In the genomic region with DNA sequence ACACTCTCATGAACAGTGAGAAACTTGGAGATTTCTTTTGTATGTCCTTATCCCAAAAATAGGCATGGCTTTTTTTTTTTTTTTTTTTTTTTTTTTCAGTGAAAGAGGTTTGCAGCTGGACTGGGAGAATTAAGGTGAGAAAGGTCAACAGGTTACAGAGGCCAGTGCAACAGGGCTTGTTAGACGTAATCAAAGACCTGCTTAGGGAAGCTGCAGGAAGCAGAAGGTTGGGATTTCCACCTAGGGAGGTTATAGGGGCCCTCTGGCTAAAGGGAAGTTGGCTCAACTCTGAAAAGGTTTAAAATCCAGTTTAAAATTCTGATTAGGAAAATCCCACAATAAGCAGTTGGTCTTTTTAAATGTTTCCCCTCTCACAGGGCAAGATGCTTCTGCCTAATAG, we compare ENCODE assay signal across 18 cellular contexts.
A peak's percentile ranks its signal among the peaks of the same experiment; 100 is the strongest.
DNase-seq lines count a peak whose midpoint lies in the region; ATAC-seq and TF ChIP-seq lines count a peak whose summit lies in the region.
"Had no signal": no experiment of that assay in that cellular context is flagged by ENCODE, and none has a peak within 500 bp of the region (broad histone marks: within the 10 kb centered on the region; RNA-seq: fewer than 3 reads in every experiment).

No MANE protein-coding gene starts in this region.

- H3K27ac ChIP-seq in ectodermal cell (ENCODE audit: insufficient read depth, low read depth, low read length, poor library complexity, severe bottlenecking) (peak overlapping the region; percentile 32), neural progenitor cell (peak overlapping the region; percentile 92)
- H3K27ac ChIP-seq: 22Rv1, BLaER1, C4-2B had no signal

- ATAC-seq in activated naive CD8-positive, alpha-beta T cell treated with anti-CD3 and anti-CD28 coated beads, Interleukin-2, amount 50 U/mL, for 24 hours = no peak
- ATAC-seq: CD8-positive, alpha-beta T cell had no signal

- TF ChIP-seq CTCF in neural progenitor cell (IDR thresholded peaks at IDR 0.05) = no peak

- H3K27me3 Mint-ChIP-seq in activated naive CD8-positive, alpha-beta T cell treated with anti-CD3 and anti-CD28 coated beads for 36 hours = no peaks in the 10 kb centered on the region
- no peaks in the 10 kb centered on the region for H3K27me3 Mint-ChIP-seq in activated naive CD8-positive, alpha-beta T cell treated with anti-CD3 and anti-CD28 coated beads, Interleukin-2, amount 50 U/mL, for 24 hours
- H3K27me3 Mint-ChIP-seq in neural progenitor cell (ENCODE audit: insufficient read depth, low read depth) = peaks cover 4% of the 10 kb centered on the region
- no peaks in the 10 kb centered on the region for H3K27me3 Mint-ChIP-seq in activated T-helper 1 cell treated with anti-CD3 and anti-CD28 coated beads, Interleukin-12 subunit alpha, Interleukin-12 subunit beta, Interleukin-2, Interleukin-4 antibody, amounts not matched to agents 30 ng/mL and 10 ng/mL and 1 ng/mL, durations not matched to agents 14 hours and 24 hours and 36 hours (ENCODE audit: insufficient read depth)
- H3K27me3 Mint-ChIP-seq: B cell; CD4-positive, CD25-positive, alpha-beta regulatory T cell had no signal

- no peaks in the 10 kb centered on the region for H3K79me2 ChIP-seq in neural progenitor cell (ENCODE audit: low read depth)

- H3K4me2 ChIP-seq in neural progenitor cell = peak overlapping the region; percentile 62
- H3K4me2 ChIP-seq: BLaER1 had no signal

- no peaks in the 10 kb centered on the region for H3K9me3 ChIP-seq in ectodermal cell (ENCODE audit: control insufficient read depth, low read length)
- H3K9me3 ChIP-seq in neural progenitor cell (ENCODE audit: low read depth) = no peaks in the 10 kb centered on the region
- H3K9me3 ChIP-seq: BLaER1, Caco-2, HAP-1 had no signal

- H3K36me3 Mint-ChIP-seq in activated naive CD8-positive, alpha-beta T cell treated with anti-CD3 and anti-CD28 coated beads for 36 hours = peaks cover 8% of the 10 kb centered on the region
- H3K36me3 Mint-ChIP-seq in activated naive CD8-positive, alpha-beta T cell treated with anti-CD3 and anti-CD28 coated beads, Interleukin-2, amount 50 U/mL, for 24 hours (ENCODE audit: low read depth) = no peaks in the 10 kb centered on the region
- no peaks in the 10 kb centered on the region for H3K36me3 Mint-ChIP-seq in neural progenitor cell
- H3K36me3 Mint-ChIP-seq in activated T-helper 1 cell treated with anti-CD3 and anti-CD28 coated beads, Interleukin-12 subunit alpha, Interleukin-12 subunit beta, Interleukin-2, Interleukin-4 antibody, amounts not matched to agents 30 ng/mL and 10 ng/mL and 1 ng/mL, durations not matched to agents 14 hours and 24 hours and 36 hours (ENCODE audit: low read depth) = no peaks in the 10 kb centered on the region
- H3K36me3 Mint-ChIP-seq: CD4-positive, CD25-positive, alpha-beta regulatory T cell; CD8-positive, alpha-beta T cell had no signal

- H3K4me1 Mint-ChIP-seq in activated naive CD8-positive, alpha-beta T cell treated with anti-CD3 and anti-CD28 coated beads for 36 hours = peaks cover 2% of the 10 kb centered on the region
- H3K4me1 Mint-ChIP-seq in activated naive CD8-positive, alpha-beta T cell treated with anti-CD3 and anti-CD28 coated beads, Interleukin-2, amount 50 U/mL, for 24 hours = peaks cover 5% of the 10 kb centered on the region
- H3K4me1 Mint-ChIP-seq in neural progenitor cell = peaks cover 24% of the 10 kb centered on the region
- H3K4me1 Mint-ChIP-seq in activated T-helper 1 cell treated with anti-CD3 and anti-CD28 coated beads, Interleukin-12 subunit alpha, Interleukin-12 subunit beta, Interleukin-2, Interleukin-4 antibody, amounts not matched to agents 30 ng/mL and 10 ng/mL and 1 ng/mL, durations not matched to agents 14 hours and 24 hours and 36 hours (ENCODE audit: low read depth) = no peaks in the 10 kb centered on the region
- H3K4me1 Mint-ChIP-seq: CD4-positive, CD25-positive, alpha-beta regulatory T cell had no signal

- H3K27me3 ChIP-seq in ectodermal cell (ENCODE audit: control insufficient read depth, insufficient read depth, low read length, poor library complexity, severe bottlenecking) (no peaks in the 10 kb centered on the region), neural progenitor cell (no peaks in the 10 kb centered on the region)
- H3K27me3 ChIP-seq: BLaER1 had no signal

- H3K36me3 ChIP-seq in ectodermal cell (ENCODE audit: control insufficient read depth, insufficient read depth, low read length) = no peaks in the 10 kb centered on the region
- no peaks in the 10 kb centered on the region for H3K36me3 ChIP-seq in neural progenitor cell
- H3K36me3 ChIP-seq: BLaER1, HAP-1 had no signal

- H3K4me3 Mint-ChIP-seq in activated naive CD8-positive, alpha-beta T cell treated with anti-CD3 and anti-CD28 coated beads for 36 hours = no peak overlapping the region
- no peak overlapping the region for H3K4me3 Mint-ChIP-seq in activated naive CD8-positive, alpha-beta T cell treated with anti-CD3 and anti-CD28 coated beads, Interleukin-2, amount 50 U/mL, for 24 hours
- no peak overlapping the region for H3K4me3 Mint-ChIP-seq in neural progenitor cell
- H3K4me3 Mint-ChIP-seq in activated T-helper 1 cell treated with anti-CD3 and anti-CD28 coated beads, Interleukin-12 subunit alpha, Interleukin-12 subunit beta, Interleukin-2, Interleukin-4 antibody, amounts not matched to agents 30 ng/mL and 10 ng/mL and 1 ng/mL, durations not matched to agents 14 hours and 24 hours and 36 hours = no peak overlapping the region
- H3K4me3 Mint-ChIP-seq: B cell; CD4-positive, CD25-positive, alpha-beta regulatory T cell; CD8-positive, alpha-beta T cell had no signal

- no peaks in the 10 kb centered on the region for H4K20me1 ChIP-seq in neural progenitor cell (ENCODE audit: low read depth)
- H4K20me1 ChIP-seq: BLaER1 had no signal

- H3K27ac Mint-ChIP-seq in activated naive CD8-positive, alpha-beta T cell treated with anti-CD3 and anti-CD28 coated beads for 36 hours = peak overlapping the region; percentile 5
- no peak overlapping the region for H3K27ac Mint-ChIP-seq in activated naive CD8-positive, alpha-beta T cell treated with anti-CD3 and anti-CD28 coated beads, Interleukin-2, amount 50 U/mL, for 24 hours
- H3K27ac Mint-ChIP-seq in neural progenitor cell = no peak overlapping the region
- H3K27ac Mint-ChIP-seq in activated T-helper 1 cell treated with anti-CD3 and anti-CD28 coated beads, Interleukin-12 subunit alpha, Interleukin-12 subunit beta, Interleukin-2, Interleukin-4 antibody, amounts not matched to agents 30 ng/mL and 10 ng/mL and 1 ng/mL, durations not matched to agents 14 hours and 24 hours and 36 hours = no peak overlapping the region
- H3K27ac Mint-ChIP-seq: B cell; CD4-positive, CD25-positive, alpha-beta regulatory T cell; CD8-positive, alpha-beta T cell had no signal

- H3K9ac ChIP-seq in neural progenitor cell = no peak overlapping the region
- H3K9ac ChIP-seq: BLaER1 had no signal

- intact Hi-C loops in activated T-helper 1 cell treated with anti-CD3 and anti-CD28 coated beads, Interleukin-12 subunit alpha, Interleukin-12 subunit beta, Interleukin-2, Interleukin-4 antibody, amounts not matched to agents 30 ng/mL and 10 ng/mL and 1 ng/mL, durations not matched to agents 14 hours and 24 hours and 36 hours (cut with micrococcal nuclease) = no loop called here

- peaks cover 25% of the 10 kb centered on the region for H3F3A ChIP-seq in neural progenitor cell (ENCODE audit: low read depth)

- H3K4me1 ChIP-seq in ectodermal cell (ENCODE audit: control insufficient read depth, insufficient read depth, low read length) = peaks cover 6% of the 10 kb centered on the region
- H3K4me1 ChIP-seq in neural progenitor cell = peaks cover 32% of the 10 kb centered on the region
- H3K4me1 ChIP-seq: Caco-2, HAP-1 had no signal

- 29 to 34% methylated on average over 1 of the region's 1 CpG for WGBS in ectodermal cell, 2 experiments

- no peak overlapping the region for H2AFZ ChIP-seq in neural progenitor cell (replicated peaks)

- no peak for DNase-seq in activated naive CD8-positive, alpha-beta T cell treated with anti-CD3 and anti-CD28 coated beads for 36 hours
- no peak for DNase-seq in activated naive CD8-positive, alpha-beta T cell treated with anti-CD3 and anti-CD28 coated beads, Interleukin-2, amount 50 U/mL, for 24 hours
- DNase-seq in neural progenitor cell (ENCODE audit: low spot score) (peak; percentile 74), NCI-H526 treated with DMSO at 0.1 percent for 48 hours (lab: John Stamatoyannopoulos, UW) (no peak)
- DNase-seq in activated T-helper 1 cell treated with anti-CD3 and anti-CD28 coated beads, Interleukin-12 subunit alpha, Interleukin-12 subunit beta, Interleukin-2, Interleukin-4 antibody, amounts not matched to agents 30 ng/mL and 10 ng/mL and 1 ng/mL, durations not matched to agents 14 hours and 24 hours and 36 hours (ENCODE audit: low spot score) = no peak
- no peak for DNase-seq in activated CD4-positive, alpha-beta T cell treated with anti-CD3 and anti-CD28 coated beads, Interleukin-2, amount 50 U/mL, for 1 hour
- DNase-seq: Caco-2; CD4-positive, CD25-positive, alpha-beta regulatory T cell; CD8-positive, alpha-beta T cell; DMS153; DND-41; GOT3 had no signal

- H3K4me3 ChIP-seq in ectodermal cell (ENCODE audit: insufficient read depth, low read depth, low read length) = no peak overlapping the region
- H3K4me3 ChIP-seq in neural progenitor cell = no peak overlapping the region
- H3K4me3 ChIP-seq: BLaER1, HAP-1 had no signal

- no peaks in the 10 kb centered on the region for H3K9me3 Mint-ChIP-seq in activated naive CD8-positive, alpha-beta T cell treated with anti-CD3 and anti-CD28 coated beads for 36 hours
- H3K9me3 Mint-ChIP-seq in activated naive CD8-positive, alpha-beta T cell treated with anti-CD3 and anti-CD28 coated beads, Interleukin-2, amount 50 U/mL, for 24 hours = no peaks in the 10 kb centered on the region
- peaks cover 3% of the 10 kb centered on the region for H3K9me3 Mint-ChIP-seq in neural progenitor cell
- no peaks in the 10 kb centered on the region for H3K9me3 Mint-ChIP-seq in activated T-helper 1 cell treated with anti-CD3 and anti-CD28 coated beads, Interleukin-12 subunit alpha, Interleukin-12 subunit beta, Interleukin-2, Interleukin-4 antibody, amounts not matched to agents 30 ng/mL and 10 ng/mL and 1 ng/mL, durations not matched to agents 14 hours and 24 hours and 36 hours
- H3K9me3 Mint-ChIP-seq: CD8-positive, alpha-beta T cell had no signal
